ENCODE assay signal across 8 cellular contexts in the genomic region with DNA sequence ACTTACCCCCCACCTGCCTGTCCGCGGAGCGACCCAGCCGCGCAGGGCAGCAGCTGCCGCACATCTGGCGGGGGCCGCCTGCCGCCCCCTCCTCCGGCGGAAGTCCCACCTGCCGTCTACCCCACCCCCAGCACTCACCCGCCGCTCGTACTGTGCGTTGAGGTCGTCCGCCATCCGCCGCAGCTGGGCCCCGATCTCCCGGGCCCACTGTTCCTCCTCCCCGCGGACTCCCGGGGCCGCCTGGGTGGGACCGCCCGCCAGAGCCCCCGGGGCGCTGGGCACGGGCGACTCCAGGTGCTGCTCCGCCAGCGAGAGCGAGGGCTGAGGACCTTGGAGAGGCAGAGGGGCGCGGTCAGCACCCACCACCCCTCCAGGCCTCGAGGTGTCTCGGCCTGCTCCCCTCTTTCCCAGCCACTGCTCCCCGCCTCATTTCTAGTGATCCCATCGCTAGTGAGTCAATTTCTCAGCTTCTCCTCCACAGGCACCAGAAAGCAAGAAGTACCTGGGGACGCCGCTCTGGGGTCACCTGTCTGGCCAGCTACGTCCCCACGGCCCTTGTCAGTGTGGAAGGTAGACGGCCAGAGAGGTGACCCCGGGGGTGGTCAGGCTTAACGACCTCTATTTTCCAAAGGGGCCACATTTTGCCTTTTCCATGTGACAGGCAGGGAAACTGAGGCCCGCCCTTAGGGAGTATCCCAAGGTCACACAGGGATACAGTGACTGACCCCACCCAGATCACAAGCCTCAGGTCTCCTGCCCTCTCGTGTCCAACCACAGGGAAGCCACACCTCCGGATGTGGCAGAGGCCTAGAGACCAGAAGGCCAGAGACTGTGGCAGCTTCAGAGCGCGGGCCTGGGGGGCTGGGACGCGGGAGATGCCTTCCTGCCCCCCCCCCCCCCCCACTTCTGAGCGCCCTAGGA. TPM values are rescaled to one million over a fixed set of nuclear protein-coding genes. Genes with fewer than 3 reads are reported as not detected.
DNase-seq lines count a peak whose midpoint lies in the region; ATAC-seq and TF ChIP-seq lines count a peak whose summit lies in the region.

No MANE protein-coding gene starts in this region.

- no peak for TF ChIP-seq CTCF in upper lobe of right lung (IDR thresholded peaks at IDR 0.05)

- POLR2A ChIA-PET in HEK293T (lab: Yijun Ruan, JAX) = interaction anchor here (0.6 to 2.7 kb wide), 13 partner anchors 10 to 848 kb away, joined by 3 to 42 read pairs (median 7); a partner anchor contains a TSS

- peak overlapping the region; percentile 97 for H3K4me3 ChIP-seq in upper lobe of right lung

- H3K36me3 ChIP-seq in upper lobe of right lung = peaks cover 23% of the 10 kb centered on the region

- no peaks in the 10 kb centered on the region for H3K27me3 ChIP-seq in upper lobe of right lung

- intact Hi-C loops in upper lobe of right lung (cut with DNase I) = no loop called here

- CTCF ChIA-PET in HEK293T (lab: Yijun Ruan, JAX) = interaction anchor here (1.5 kb wide), 1 partner anchor 16 kb away, joined by 9 read pairs; no protein-coding TSS in a partner anchor

- DNase-seq in activated T-cell treated with anti-CD3 and anti-CD28 coated beads for 1 hour (ENCODE audit: low read depth) (peak; percentile 24), activated T-cell treated with anti-CD3 and anti-CD28 coated beads for 4 hours (no peak), HEK293T (ENCODE audit: extremely low spot score) (no peak), NCI-H2029 (lab: John Stamatoyannopoulos, UW) (peak; percentile 65), myocyte (ENCODE audit: low read depth) (peak; percentile 96), upper lobe of right lung (peak; percentile 92)
- DNase-seq in activated CD4-positive, alpha-beta T cell treated with anti-CD3 and anti-CD28 coated beads, Interleukin-2, amount 50 U/mL, for 48 hours = peak; percentile 61 to 75

- peak overlapping the region; percentile 99 for H3K27ac ChIP-seq in upper lobe of right lung

- no peaks in the 10 kb centered on the region for H3K9me3 ChIP-seq in upper lobe of right lung

- ATAC-seq in esophagus mucosa (peak; percentile 30), upper lobe of right lung (peak; percentile 69)

- peaks cover 23% of the 10 kb centered on the region for H3K4me1 ChIP-seq in upper lobe of right lung

TF ChIP-seq in HEK293T, 16 proteins besides CTCF, POLR2A, EP300 and RAD21:
- TF ChIP-seq NFRKB (IDR thresholded peaks at IDR 0.05) (no peak), SUZ12 (IDR thresholded peaks at IDR 0.05) (no peak), TARDBP (IDR thresholded peaks at IDR 0.05) (0 out of 2 replicates have a peak, but pooled peaks have one; percentile 36), CTBP1 (IDR thresholded peaks at IDR 0.05; ENCODE audit: borderline replicate concordance) (0 out of 2 replicates have a peak, but pooled peaks have one; percentile 17), ARNT (IDR thresholded peaks at IDR 0.05) (no peak)

RNA-seq across cellular contexts. Expression of a gene that starts 4.3 kb away (rescaled TPM):
- 1.6 TPM for total RNA-seq in esophagus mucosa
- total RNA-seq in myocyte = 13.2 and 18.0 TPM in 2 replicates
- 21.5 TPM for polyA plus RNA-seq in myocyte (2012)
- 20.1 TPM for total RNA-seq in upper lobe of right lung

RNA-seq across cellular contexts. Expression of a gene that starts 29.6 kb away (rescaled TPM):
- total RNA-seq in esophagus mucosa (14.6 TPM), myocyte (5.9 and 6.9 TPM in 2 replicates), upper lobe of right lung (36.1 TPM)
- 24.9 TPM for polyA plus RNA-seq in myocyte (2012)

RNA-seq across cellular contexts. Expression of a gene that starts 48.0 kb away (rescaled TPM):
- total RNA-seq in esophagus mucosa (7.3 TPM), myocyte (1.8 and 1.9 TPM in 2 replicates), upper lobe of right lung (18.2 TPM)
- polyA plus RNA-seq in myocyte (2012) = 9.3 TPM

Comparison
In these comparisons a context has a peak if more than half of its experiments do, and no peak if none do; other contexts are left out.
1. DNase-seq: peak in activated T-cell treated with anti-CD3 and anti-CD28 coated beads for 1 hour (single experiment), NCI-H2029 (single experiment), activated CD4-positive, alpha-beta T cell treated with anti-CD3 and anti-CD28 coated beads, Interleukin-2, amount 50 U/mL, for 48 hours (2 of 2), myocyte (single experiment) and upper lobe of right lung (single experiment); none in activated T-cell treated with anti-CD3 and anti-CD28 coated beads for 4 hours (single experiment) and HEK293T (single experiment).